In the genomic region with DNA sequence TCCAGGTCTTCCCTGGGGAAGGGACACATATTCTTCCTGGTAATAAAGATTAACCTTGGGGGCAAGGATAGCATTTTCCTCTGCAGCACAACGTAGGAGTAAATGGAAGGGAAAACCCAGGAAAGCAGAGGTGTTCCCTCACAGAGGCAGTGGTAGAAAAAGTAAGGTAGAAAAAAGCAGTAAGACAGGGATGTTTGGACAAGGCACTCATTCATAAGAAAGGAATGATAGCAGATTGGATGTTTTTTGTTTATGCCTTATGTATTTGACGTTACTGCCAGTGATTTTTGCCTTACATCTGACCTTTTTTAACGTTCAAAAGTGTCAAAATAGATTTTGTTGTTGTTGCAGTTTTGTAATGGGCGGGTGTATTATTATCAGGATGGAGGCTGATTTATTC, we compare ENCODE assay signal across 17 cellular contexts.
"Had no signal": no experiment of that assay in that cellular context is flagged by ENCODE, and none has a peak within 500 bp of the region (broad histone marks: within the 10 kb centered on the region; RNA-seq: fewer than 3 reads in every experiment).

No MANE protein-coding gene starts in this region.

- H3K4me1 Mint-ChIP-seq: naive thymus-derived CD4-positive, alpha-beta T cell; stimulated activated naive CD8-positive, alpha-beta T cell treated with anti-CD3 and anti-CD28 coated beads, Interleukin-15, amount 100 ng/mL, for 72 hours had no signal

- H3K9me3 Mint-ChIP-seq: naive thymus-derived CD4-positive, alpha-beta T cell; stimulated activated naive B cell treated with anti-CD40 and anti-IgM and Interleukin-4, amounts not matched to agents 10 μg/mL and 1 μg/mL and 100 μg/mL, for 72 hours; stimulated activated naive CD8-positive, alpha-beta T cell treated with anti-CD3 and anti-CD28 coated beads, Interleukin-15, amount 100 ng/mL, for 72 hours had no signal

- H3K9me3 ChIP-seq: colonic mucosa, gastroesophageal sphincter, upper lobe of left lung, vagina had no signal

- H3K27ac ChIP-seq: colonic mucosa, gastroesophageal sphincter, upper lobe of left lung, vagina had no signal

- H3K27me3 Mint-ChIP-seq: naive thymus-derived CD4-positive, alpha-beta T cell; stimulated activated naive B cell treated with anti-CD40 and anti-IgM and Interleukin-4, amounts not matched to agents 10 μg/mL and 1 μg/mL and 100 μg/mL, for 72 hours; stimulated activated naive CD8-positive, alpha-beta T cell treated with anti-CD3 and anti-CD28 coated beads, Interleukin-15, amount 100 ng/mL, for 72 hours had no signal

- H3K4me3 Mint-ChIP-seq: naive thymus-derived CD4-positive, alpha-beta T cell; stimulated activated naive B cell treated with anti-CD40 and anti-IgM and Interleukin-4, amounts not matched to agents 10 μg/mL and 1 μg/mL and 100 μg/mL, for 72 hours; stimulated activated naive CD8-positive, alpha-beta T cell treated with anti-CD3 and anti-CD28 coated beads, Interleukin-15, amount 100 ng/mL, for 72 hours had no signal

- H3K4me3 ChIP-seq: colonic mucosa, gastroesophageal sphincter, lung, upper lobe of left lung, vagina had no signal

- DNase-seq: colonic mucosa; dermis blood vessel endothelial cell; effector CD4-positive, alpha-beta T cell; left colon; left ventricle myocardium superior; mesendoderm; naive thymus-derived CD4-positive, alpha-beta T cell; posterior cingulate gyrus; stimulated activated CD4-positive, alpha-beta T cell treated with anti-CD3 and anti-CD28 coated beads, Interleukin-2, amount 100 ng/mL, for 24 hours; stimulated activated CD4-positive, alpha-beta T cell treated with anti-CD3 and anti-CD28 coated beads, Interleukin-4, amount 100 ng/mL, for 4 hours; stimulated activated naive B cell treated with anti-CD40 and anti-IgM and Interleukin-4, amounts not matched to agents 10 μg/mL and 1 μg/mL and 100 μg/mL, for 72 hours; stimulated activated naive CD8-positive, alpha-beta T cell treated with anti-CD3 and anti-CD28 coated beads, Interleukin-15, amount 100 ng/mL, for 72 hours; substantia nigra; upper lobe of left lung had no signal

- H3K4me1 ChIP-seq: colonic mucosa, upper lobe of left lung, vagina had no signal

- H3K27me3 ChIP-seq: colonic mucosa, gastroesophageal sphincter, upper lobe of left lung, vagina had no signal

- H3K27ac Mint-ChIP-seq: naive thymus-derived CD4-positive, alpha-beta T cell; stimulated activated naive B cell treated with anti-CD40 and anti-IgM and Interleukin-4, amounts not matched to agents 10 μg/mL and 1 μg/mL and 100 μg/mL, for 72 hours; stimulated activated naive CD8-positive, alpha-beta T cell treated with anti-CD3 and anti-CD28 coated beads, Interleukin-15, amount 100 ng/mL, for 72 hours had no signal

- H3K36me3 ChIP-seq: colonic mucosa, gastroesophageal sphincter, upper lobe of left lung, vagina had no signal
